Comparison of ENCODE assay signal across 32 cellular contexts in genomic region chr20:31945790-31946189, GRCh38. TPM values are rescaled to one million over a fixed set of nuclear protein-coding genes. Genes with fewer than 3 reads are reported as not detected.
DNase-seq lines count a peak whose midpoint lies in the region; ATAC-seq and TF ChIP-seq lines count a peak whose summit lies in the region.
"Had no signal": no experiment of that assay in that cellular context is flagged by ENCODE, and none has a peak within 500 bp of the region (broad histone marks: within the 10 kb centered on the region; RNA-seq: fewer than 3 reads in every experiment).

No MANE protein-coding gene starts in this region.

- H3K4me3 ChIP-seq in AG10803 (ENCODE audit: low read length) (no peak overlapping the region), choroid plexus epithelial cell (ENCODE audit: low read depth, low read length) (no peak overlapping the region), vagina (no peak overlapping the region)
- H3K4me3 ChIP-seq: A549, ascending aorta, BLaER1, gastroesophageal sphincter, GM12878, PC-9, upper lobe of right lung had no signal

- TF ChIP-seq POLR2A in vagina (IDR thresholded peaks at IDR 0.05) = no peak

- peaks cover 0 to 53% of the 10 kb centered on the region in 2 donors for H3K36me3 ChIP-seq in vagina

- intact Hi-C loops in vagina (cut with DNase I) = no loop called here

- H3K4me1 ChIP-seq in vagina = peaks cover 15% of the 10 kb centered on the region

- no peaks in the 10 kb centered on the region for H3K9me3 ChIP-seq in vagina
- H3K9me3 ChIP-seq: ascending aorta, upper lobe of right lung had no signal

- no peak overlapping the region for H3K27ac ChIP-seq in vagina
- H3K27ac ChIP-seq: A549, ascending aorta, BLaER1, gastroesophageal sphincter, PC-9, upper lobe of right lung had no signal

- ATAC-seq in GM21619 (IDR thresholded peaks at IDR 0.05; ENCODE audit: unreplicated experiment) = no peak
- ATAC-seq: A549; activated naive CD4-positive, alpha-beta T cell treated with anti-CD3 and anti-CD28 coated beads, Interleukin-2, amount 50 U/mL, for 72 hours; gastroesophageal sphincter; GM12878; upper lobe of right lung had no signal

- DNase-seq in AG10803 (ENCODE audit: low read depth) = peak; percentile 3
- peak; percentile 92 for DNase-seq in NCI-H446 treated with DMSO at 0.1 percent for 48 hours (lab: John Stamatoyannopoulos, UW)
- DNase-seq in choroid plexus epithelial cell (ENCODE audit: low read depth) = peak; percentile 83
- peak; percentile 11 for DNase-seq in occipital lobe (lab: John Stamatoyannopoulos, UW)
- DNase-seq in mucosa of gallbladder (ENCODE audit: low spot score) = no peak
- DNase-seq in vagina (ENCODE audit: extremely low spot score in 2 of 2) = no peak
- DNase-seq in NCI-H2081 (lab: John Stamatoyannopoulos, UW) = no peak
- DNase-seq: activated CD4-positive, alpha-beta T cell treated with anti-CD3 and anti-CD28 coated beads, Interleukin-2, amount 50 U/mL, for 4 hours; activated CD4-positive, CD25-positive, alpha-beta regulatory T cell; activated CD8-positive, alpha-beta memory T cell treated with anti-CD3 and anti-CD28 coated beads, Interleukin-2, amount 50 U/mL, for 4 hours; effector CD4-positive, alpha-beta T cell; H9; islet precursor cell; NCI-H1048; NCI-H1930; NCI-H345; PC-9; SHP77; small intestine; stimulated activated CD4-positive, alpha-beta T cell treated with anti-CD3 and anti-CD28 coated beads, Interleukin-1b, Interleukin-23, amount 100 ng/mL, for 48 hours; SW 1271; T1000; upper lobe of right lung had no signal

- no peaks in the 10 kb centered on the region for H3K27me3 ChIP-seq in vagina
- H3K27me3 ChIP-seq: ascending aorta, BLaER1, gastroesophageal sphincter, upper lobe of right lung had no signal

- TF ChIP-seq CTCF in AG10803 (conservative IDR thresholded peaks at IDR 0.05; ENCODE audit: low read length) (no peak), choroid plexus epithelial cell (conservative IDR thresholded peaks at IDR 0.05; ENCODE audit: low read depth, low read length) (peak; percentile 16), vagina (IDR thresholded peaks at IDR 0.05) (no peak)

RNA-seq across cellular contexts. Expression of gene PDRG1, which starts 6.1 kb away (rescaled TPM):
- 4.1 TPM for total RNA-seq in occipital lobe
- total RNA-seq in mucosa of gallbladder = 12.1 TPM
- total RNA-seq in vagina = 5.9 TPM

RNA-seq across cellular contexts. Expression of gene XKR7, which starts 22.2 kb away (rescaled TPM):
- total RNA-seq in occipital lobe = 12.6 TPM
- not detected for total RNA-seq in mucosa of gallbladder
- not detected for total RNA-seq in vagina
- total RNA-seq: ascending aorta, GM12878, lower leg skin, PC-9, subcutaneous adipose tissue had no signal

Comparison
In these comparisons a context has a peak if more than half of its experiments do, and no peak if none do; other contexts are left out.
1. DNase-seq: peak in AG10803 (single experiment), NCI-H446 treated with DMSO at 0.1 percent for 48 hours (single experiment), choroid plexus epithelial cell (single experiment) and occipital lobe (single experiment); none in mucosa of gallbladder (single experiment), vagina (0 of 2) and NCI-H2081 (0 of 2).
2. RNA of gene XKR7, which starts 22.2 kb away (total RNA-seq): 12.6 TPM in occipital lobe (single experiment); not detected in mucosa of gallbladder (single experiment) and not detected in vagina (single experiment); every median in the first group is over 10 times any median in the second.